Comparison of ENCODE assay signal across 1 cellular context in genomic region chr11:67267188-67268035, GRCh38.
TF ChIP-seq lines count a peak whose summit lies in the region.

No MANE protein-coding gene starts in this region.

TF ChIP-seq in HepG2, 621 proteins besides CTCF, POLR2A, EP300 and RAD21 (continued from another document and continues in another):
- no peak for TF ChIP-seq ZBTB4 (CRISPR knock-in tag; IDR thresholded peaks at IDR 0.05; ENCODE audit: borderline replicate concordance)
- TF ChIP-seq JUNB (CRISPR knock-in tag; IDR thresholded peaks at IDR 0.05; ENCODE audit: borderline replicate concordance), result no peak
- peak; percentile 67 for TF ChIP-seq BCL3 (CRISPR knock-in tag; IDR thresholded peaks at IDR 0.05)
- TF ChIP-seq ZNF251 (CRISPR knock-in tag; IDR thresholded peaks at IDR 0.05), result no peak
- no peak for TF ChIP-seq ZNF44 (CRISPR knock-in tag; IDR thresholded peaks at IDR 0.05)
- TF ChIP-seq IKZF4 (CRISPR knock-in tag; IDR thresholded peaks at IDR 0.05; ENCODE audit: borderline replicate concordance, low read depth, not compliant biosample characterization), result no peak
- TF ChIP-seq ZNF496 (CRISPR knock-in tag; IDR thresholded peaks at IDR 0.05; ENCODE audit: insufficient replicate concordance), result no peak
- TF ChIP-seq CREB3 (CRISPR knock-in tag; IDR thresholded peaks at IDR 0.05), result no peak
- no peak for TF ChIP-seq ZNF331 (CRISPR knock-in tag; IDR thresholded peaks at IDR 0.05)
- no peak for TF ChIP-seq KLF6 (CRISPR knock-in tag; IDR thresholded peaks at IDR 0.05)
- no peak for TF ChIP-seq TEF (CRISPR knock-in tag; IDR thresholded peaks at IDR 0.05)
- TF ChIP-seq ZMYM3 (CRISPR knock-in tag; IDR thresholded peaks at IDR 0.05), result 0 out of 2 replicates have a peak, but pooled peaks have one; percentile 3
- TF ChIP-seq TP53 (CRISPR knock-in tag; conservative IDR thresholded peaks at IDR 0.05), result no peak
- TF ChIP-seq ZNF687 (CRISPR knock-in tag; IDR thresholded peaks at IDR 0.05), result peak; percentile 91
- TF ChIP-seq EHMT2 (IDR thresholded peaks at IDR 0.05; ENCODE audit: borderline replicate concordance, low read depth, low read length), result no peak
- no peak for TF ChIP-seq ASH2L (IDR thresholded peaks at IDR 0.05; ENCODE audit: insufficient read length, low read depth, low read length)
- 0 out of 2 replicates have a peak, but pooled peaks have one; percentile 49 for TF ChIP-seq THAP7 (CRISPR knock-in tag; IDR thresholded peaks at IDR 0.05)
- no peak for TF ChIP-seq GATAD2A (CRISPR knock-in tag; IDR thresholded peaks at IDR 0.05)
- TF ChIP-seq ERF (CRISPR knock-in tag; IDR thresholded peaks at IDR 0.05), result peak; percentile 58; the same call in 1 of the 2 replicates
- 0 out of 2 replicates have a peak, but pooled peaks have one; percentile 22 for TF ChIP-seq ZNF709 (CRISPR knock-in tag; IDR thresholded peaks at IDR 0.05)
- TF ChIP-seq FOXO1 (CRISPR knock-in tag; IDR thresholded peaks at IDR 0.05), result no peak; the same call in 1 of the 2 replicates
- peak; percentile 82; the same call in 1 of the 2 replicates for TF ChIP-seq ZNF772 (CRISPR knock-in tag; IDR thresholded peaks at IDR 0.05)
- TF ChIP-seq NFAT5 (CRISPR knock-in tag; IDR thresholded peaks at IDR 0.05), result no peak
- no peak for TF ChIP-seq ZNF878 (CRISPR knock-in tag; IDR thresholded peaks at IDR 0.05)
- 0 out of 2 replicates have a peak, but pooled peaks have one; percentile 3 for TF ChIP-seq AHDC1 (CRISPR knock-in tag; IDR thresholded peaks at IDR 0.05; ENCODE audit: borderline replicate concordance)
- no peak for TF ChIP-seq ZBTB49 (CRISPR knock-in tag; IDR thresholded peaks at IDR 0.05; ENCODE audit: borderline replicate concordance)
- TF ChIP-seq KLF11 (CRISPR knock-in tag; IDR thresholded peaks at IDR 0.05), result no peak
